22 cellular contexts compared by ENCODE assay signal in the genomic region with DNA sequence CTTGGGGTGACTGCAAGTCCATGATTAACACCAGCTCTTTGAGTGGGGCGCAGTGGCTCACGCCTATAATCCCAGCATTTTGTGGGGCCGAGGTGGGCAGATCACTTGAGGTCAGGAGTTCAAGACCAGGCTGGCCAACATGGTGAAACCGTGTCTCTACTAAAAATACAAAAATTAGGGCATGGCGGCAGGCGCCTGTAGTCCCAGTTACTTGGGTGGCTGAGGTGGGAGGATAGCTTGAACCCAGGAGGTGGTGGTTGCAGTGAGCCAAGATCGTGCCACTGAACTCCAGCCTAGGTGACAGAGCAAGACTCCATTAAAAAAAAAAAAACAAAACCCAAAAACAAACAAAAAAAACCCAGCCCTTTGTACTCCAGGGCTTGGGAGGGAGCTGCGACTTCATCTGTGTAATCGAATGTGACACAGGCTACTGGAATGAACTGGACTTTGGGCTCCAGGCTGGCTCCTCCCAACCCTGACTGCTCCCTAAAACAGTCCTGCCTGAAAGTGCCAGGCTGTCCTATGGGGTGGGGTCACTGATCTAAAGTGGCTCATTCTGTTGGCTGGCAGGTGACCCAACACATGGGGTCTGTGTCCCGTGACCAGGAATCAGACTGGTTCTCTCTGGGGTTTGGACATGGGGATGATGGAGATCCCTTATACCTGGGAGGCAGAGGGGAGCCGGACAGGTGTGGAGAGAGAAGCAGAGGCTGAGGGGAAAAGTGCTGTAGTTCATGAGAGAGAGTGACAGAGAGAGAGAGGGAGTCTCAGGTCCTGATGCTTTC. TPM values are rescaled to one million over a fixed set of nuclear protein-coding genes. Genes with fewer than 3 reads are reported as not detected.
A peak's percentile ranks its signal among the peaks of the same experiment; 100 is the strongest.
DNase-seq lines count a peak whose midpoint lies in the region; ATAC-seq and TF ChIP-seq lines count a peak whose summit lies in the region.
"Had no signal": no experiment of that assay in that cellular context is flagged by ENCODE, and none has a peak within 500 bp of the region (broad histone marks: within the 10 kb centered on the region; RNA-seq: fewer than 3 reads in every experiment).

No MANE protein-coding gene starts in this region.

- H3K4me1 ChIP-seq in mucosa of descending colon (ENCODE audit: low read depth), result peaks cover 16% of the 10 kb centered on the region
- H3K4me1 ChIP-seq: tibial nerve had no signal

- TF ChIP-seq CTCF in mucosa of descending colon (IDR thresholded peaks at IDR 0.05) (no peak), osteocyte (IDR thresholded peaks at IDR 0.05) (no peak)

- DNase-seq in activated T-cell treated with anti-CD3 and anti-CD28 coated beads, Interleukin-2, amount 50 U/mL, for 24 hours, result no peak
- DNase-seq in activated T-cell treated with anti-CD3 and anti-CD28 coated beads, Interleukin-2, amount 50 U/mL, for 1 hour, result no peak
- DNase-seq in central memory CD8-positive, alpha-beta T cell (ENCODE audit: low spot score in 2 of 2), result no peak
- peak; percentile 82 to 83 (median 82) for DNase-seq in mucosa of descending colon
- no peak for DNase-seq in NAMALWA (ENCODE audit: low spot score)
- DNase-seq in midbrain (lab: John Stamatoyannopoulos, UW), result no peak
- DNase-seq in osteocyte (ENCODE audit: extremely low spot score, unreplicated experiment), result no peak
- DNase-seq: ACHN; activated gamma-delta T cell treated with Interleukin-2 at 50 U/mL for 16 hours; amygdala; CD8-positive, alpha-beta memory T cell; immature natural killer cell; NCI-H1930; NCI-H446; Right ventricle myocardium superior had no signal

- H3K4me1 Mint-ChIP-seq in activated T-cell treated with anti-CD3 and anti-CD28 coated beads, Interleukin-2, amount 50 U/mL, for 24 hours (ENCODE audit: low read depth), result no peaks in the 10 kb centered on the region
- peaks cover 12% of the 10 kb centered on the region for H3K4me1 Mint-ChIP-seq in central memory CD8-positive, alpha-beta T cell
- peaks cover 3% of the 10 kb centered on the region for H3K4me1 Mint-ChIP-seq in osteocyte (ENCODE audit: unreplicated experiment)
- H3K4me1 Mint-ChIP-seq: memory B cell had no signal

- no peak overlapping the region for H3K4me3 ChIP-seq in mucosa of descending colon
- H3K4me3 ChIP-seq: tibial nerve had no signal

- H3K36me3 ChIP-seq in mucosa of descending colon (ENCODE audit: low read depth), result no peaks in the 10 kb centered on the region
- H3K36me3 ChIP-seq: tibial nerve had no signal

- intact Hi-C loops in mucosa of descending colon (cut with DNase I, micrococcal nuclease), result no loop called here

- no peaks in the 10 kb centered on the region for H3K27me3 Mint-ChIP-seq in activated T-cell treated with anti-CD3 and anti-CD28 coated beads, Interleukin-2, amount 50 U/mL, for 24 hours
- H3K27me3 Mint-ChIP-seq in central memory CD8-positive, alpha-beta T cell, result no peaks in the 10 kb centered on the region
- peaks cover 15% of the 10 kb centered on the region for H3K27me3 Mint-ChIP-seq in osteocyte (ENCODE audit: unreplicated experiment)
- H3K27me3 Mint-ChIP-seq: CD8-positive, alpha-beta memory T cell had no signal

- H3K36me3 Mint-ChIP-seq in activated T-cell treated with anti-CD3 and anti-CD28 coated beads, Interleukin-2, amount 50 U/mL, for 24 hours (ENCODE audit: low read depth), result peaks cover 50% of the 10 kb centered on the region
- peaks cover 68% of the 10 kb centered on the region for H3K36me3 Mint-ChIP-seq in central memory CD8-positive, alpha-beta T cell (ENCODE audit: insufficient read depth)
- H3K36me3 Mint-ChIP-seq in osteocyte (ENCODE audit: unreplicated experiment), result no peaks in the 10 kb centered on the region

- H3K4me3 Mint-ChIP-seq in activated T-cell treated with anti-CD3 and anti-CD28 coated beads, Interleukin-2, amount 50 U/mL, for 24 hours, result no peak overlapping the region
- no peak overlapping the region for H3K4me3 Mint-ChIP-seq in central memory CD8-positive, alpha-beta T cell
- no peak overlapping the region for H3K4me3 Mint-ChIP-seq in osteocyte (ENCODE audit: unreplicated experiment)
- H3K4me3 Mint-ChIP-seq: immature natural killer cell, memory B cell had no signal

- ATAC-seq in central memory CD8-positive, alpha-beta T cell (replicated peaks; ENCODE audit: extremely low read depth, poor library complexity, severe bottlenecking), result no peak
- peak; percentile 98 for ATAC-seq in mucosa of descending colon
- ATAC-seq in HG02610 (IDR thresholded peaks at IDR 0.05; ENCODE audit: unreplicated experiment), result no peak

- H3K9me3 ChIP-seq in mucosa of descending colon, result no peaks in the 10 kb centered on the region
- H3K9me3 ChIP-seq: tibial nerve had no signal

- no peaks in the 10 kb centered on the region for H3K9me3 Mint-ChIP-seq in activated T-cell treated with anti-CD3 and anti-CD28 coated beads, Interleukin-2, amount 50 U/mL, for 24 hours
- H3K9me3 Mint-ChIP-seq in central memory CD8-positive, alpha-beta T cell, result no peaks in the 10 kb centered on the region
- H3K9me3 Mint-ChIP-seq in osteocyte (ENCODE audit: unreplicated experiment), result no peaks in the 10 kb centered on the region
- H3K9me3 Mint-ChIP-seq: CD8-positive, alpha-beta memory T cell; immature natural killer cell; memory B cell had no signal

- H3K27ac Mint-ChIP-seq in activated T-cell treated with anti-CD3 and anti-CD28 coated beads, Interleukin-2, amount 50 U/mL, for 24 hours, result peak overlapping the region; percentile 57
- peak overlapping the region; percentile 77 for H3K27ac Mint-ChIP-seq in central memory CD8-positive, alpha-beta T cell (ENCODE audit: low read depth)
- no peak overlapping the region for H3K27ac Mint-ChIP-seq in osteocyte (ENCODE audit: unreplicated experiment)
- H3K27ac Mint-ChIP-seq: memory B cell had no signal

RNA-seq across cellular contexts. Expression of a gene that starts 9.3 kb away (rescaled TPM):
- 10 to 100 TPM in 2 of 3 donors, 1 to 10 TPM in 1; 7.6 to 22.7 (median 11.9) TPM for total RNA-seq in mucosa of descending colon
- total RNA-seq in osteocyte, result 14.2 and 17.3 TPM in 2 replicates

RNA-seq across cellular contexts. Expression of a gene that starts 13.4 kb away (rescaled TPM):
- 10 to 100 TPM in 2 of 3 donors, 1 to 10 TPM in 1; 3.7 to 32.4 (median 10.2) TPM for total RNA-seq in mucosa of descending colon
- total RNA-seq in osteocyte, result 0.21 and 0.24 TPM in 2 replicates

RNA-seq across cellular contexts. Expression of a gene that starts 47.3 kb away (rescaled TPM):
- total RNA-seq in mucosa of descending colon (10 to 100 TPM in 2 of 3 donors, 1 to 10 TPM in 1; 6.5 to 22.6 (median 14.4) TPM), osteocyte (not detected in 2 replicates)
- total RNA-seq: CD8-positive, alpha-beta memory T cell; Daoy; endothelial cell of umbilical vein; glomerular endothelial cell; Right ventricle myocardium superior; T-helper 1 cell treated with Interleukin-12 subunit alpha and Interleukin-12 subunit beta and Interleukin-4 antibody, amounts not matched to agents 30 ng/mL and 1 ng/mL, for 36 hours; tibial nerve had no signal

Comparison
In these comparisons a context has a peak if more than half of its experiments do, and no peak if none do; other contexts are left out.
1. DNase-seq: peak in mucosa of descending colon (3 of 3); none in activated T-cell treated with anti-CD3 and anti-CD28 coated beads, Interleukin-2, amount 50 U/mL, for 24 hours (single experiment), activated T-cell treated with anti-CD3 and anti-CD28 coated beads, Interleukin-2, amount 50 U/mL, for 1 hour (single experiment), central memory CD8-positive, alpha-beta T cell (0 of 2), NAMALWA (single experiment), midbrain (single experiment) and osteocyte (single experiment).